In the genomic region with DNA sequence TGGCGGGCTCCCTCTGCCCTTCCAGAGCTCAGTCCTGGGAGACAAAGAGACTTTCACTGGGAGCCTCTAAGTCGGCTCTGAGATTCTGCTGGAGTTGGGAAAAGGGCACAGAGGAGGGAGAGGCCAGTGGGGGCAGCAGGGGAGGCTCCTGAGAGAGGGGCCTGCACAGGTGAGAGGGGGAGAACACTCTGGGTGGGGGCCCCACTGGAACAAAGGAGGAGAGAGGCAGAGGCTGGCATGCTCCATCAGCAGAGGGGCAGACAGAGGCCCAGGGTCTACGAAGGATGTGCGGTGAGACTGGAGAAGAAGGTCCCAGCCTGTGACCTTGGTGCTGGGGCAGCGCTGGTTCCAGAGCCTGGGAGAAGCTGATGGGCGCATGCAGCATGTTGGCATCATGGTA, we compare ENCODE assay signal across 16 cellular contexts. TPM values are rescaled to one million over a fixed set of nuclear protein-coding genes. Genes with fewer than 3 reads are reported as not detected.
DNase-seq lines count a peak whose midpoint lies in the region; ATAC-seq and TF ChIP-seq lines count a peak whose summit lies in the region.
"Had no signal": no experiment of that assay in that cellular context is flagged by ENCODE, and none has a peak within 500 bp of the region (broad histone marks: within the 10 kb centered on the region; RNA-seq: fewer than 3 reads in every experiment).

No MANE protein-coding gene starts in this region.

- no peak for TF ChIP-seq CTCF in CD4-positive, alpha-beta T cell (IDR thresholded peaks at IDR 0.05)
- no peak for TF ChIP-seq CTCF in endodermal cell (conservative IDR thresholded peaks at IDR 0.05)

- H3K4me3 ChIP-seq in BLaER1 (no peak overlapping the region), endodermal cell (ENCODE audit: low read length) (no peak overlapping the region)
- H3K4me3 ChIP-seq: heart right ventricle had no signal

- no peaks in the 10 kb centered on the region for H3K27me3 Mint-ChIP-seq in CD4-positive, alpha-beta T cell
- H3K27me3 Mint-ChIP-seq in activated CD4-positive, alpha-beta memory T cell treated with anti-CD3 and anti-CD28 coated beads for 36 hours, result no peaks in the 10 kb centered on the region
- no peaks in the 10 kb centered on the region for H3K27me3 Mint-ChIP-seq in endodermal cell (ENCODE audit: insufficient read depth)
- H3K27me3 Mint-ChIP-seq: type B pancreatic cell had no signal

- peak overlapping the region; percentile 45; the same call in 1 of the 2 replicates for H3K27ac ChIP-seq in BLaER1
- peak overlapping the region; percentile 96 for H3K27ac ChIP-seq in CD4-positive, alpha-beta T cell (ENCODE audit: low read depth, low read length)
- no peak overlapping the region for H3K27ac ChIP-seq in endodermal cell (ENCODE audit: low read depth, low read length)
- H3K27ac ChIP-seq: brain microvascular endothelial cell had no signal

- H3K36me3 ChIP-seq in BLaER1 (peaks cover 8% of the 10 kb centered on the region; the same call in 1 of the 2 replicates), endodermal cell (ENCODE audit: control insufficient read depth, insufficient read depth, low read length) (peaks cover 26% of the 10 kb centered on the region)
- H3K36me3 ChIP-seq: brain microvascular endothelial cell, heart right ventricle had no signal

- H3K27me3 ChIP-seq in BLaER1 (peaks cover 36% of the 10 kb centered on the region), endodermal cell (ENCODE audit: control insufficient read depth, insufficient read depth, low read length, poor library complexity, severe bottlenecking) (no peaks in the 10 kb centered on the region)
- no peaks in the 10 kb centered on the region for H3K27me3 ChIP-seq in CD4-positive, alpha-beta T cell (ENCODE audit: control insufficient read depth, insufficient read depth, low read length)
- H3K27me3 ChIP-seq: brain microvascular endothelial cell, heart right ventricle had no signal

- H3K4me1 ChIP-seq in BLaER1 (peaks cover 79% of the 10 kb centered on the region), endodermal cell (ENCODE audit: control insufficient read depth, insufficient read depth, low read length) (no peaks in the 10 kb centered on the region)

- H3K27ac Mint-ChIP-seq in CD4-positive, alpha-beta T cell, result peak overlapping the region; percentile 98
- H3K27ac Mint-ChIP-seq in activated CD4-positive, alpha-beta memory T cell treated with anti-CD3 and anti-CD28 coated beads for 36 hours, result peak overlapping the region; percentile 80
- peak overlapping the region; percentile 52 for H3K27ac Mint-ChIP-seq in endodermal cell
- H3K27ac Mint-ChIP-seq: type B pancreatic cell had no signal

- POLR2A ChIA-PET in CD4-positive, alpha-beta T cell (lab: Charles Lee), result interaction anchor here (0.6 to 5.6 kb wide), 4 partner anchors 46 to 102 kb away, joined by 3 to 49 read pairs (median 4); a partner anchor contains a TSS
- POLR2A ChIA-PET in activated CD4-positive, alpha-beta memory T cell treated with anti-CD3 and anti-CD28 coated beads for 36 hours (lab: Charles Lee), result interaction anchor here (1.3 to 5.2 kb wide), 3 partner anchors 10 to 120 kb away, joined by 3 to 37 read pairs (median 6); a partner anchor contains a TSS

- peaks cover 96% of the 10 kb centered on the region for H3K4me1 Mint-ChIP-seq in CD4-positive, alpha-beta T cell (ENCODE audit: low read depth)
- peaks cover 98% of the 10 kb centered on the region for H3K4me1 Mint-ChIP-seq in activated CD4-positive, alpha-beta memory T cell treated with anti-CD3 and anti-CD28 coated beads for 36 hours (ENCODE audit: low read depth)
- peaks cover 8% of the 10 kb centered on the region for H3K4me1 Mint-ChIP-seq in endodermal cell

- peaks cover 99% of the 10 kb centered on the region for H3K36me3 Mint-ChIP-seq in CD4-positive, alpha-beta T cell (ENCODE audit: low read depth)
- H3K36me3 Mint-ChIP-seq in activated CD4-positive, alpha-beta memory T cell treated with anti-CD3 and anti-CD28 coated beads for 36 hours, result peaks cover 43% of the 10 kb centered on the region
- peaks cover 21% of the 10 kb centered on the region for H3K36me3 Mint-ChIP-seq in endodermal cell (ENCODE audit: low read depth)

- no peaks in the 10 kb centered on the region for H3K9me3 ChIP-seq in BLaER1
- no peaks in the 10 kb centered on the region for H3K9me3 ChIP-seq in CD4-positive, alpha-beta T cell (ENCODE audit: control insufficient read depth, low read length)
- no peaks in the 10 kb centered on the region for H3K9me3 ChIP-seq in endodermal cell (ENCODE audit: control insufficient read depth, low read length)
- H3K9me3 ChIP-seq: heart right ventricle had no signal

- intact Hi-C loops in CD4-positive, alpha-beta T cell (cut with DNase I, micrococcal nuclease), result no loop called here
- intact Hi-C loops in activated CD4-positive, alpha-beta memory T cell treated with anti-CD3 and anti-CD28 coated beads for 36 hours (cut with micrococcal nuclease), result no loop called here

- H3K9ac ChIP-seq in BLaER1 (no peak overlapping the region), endodermal cell (ENCODE audit: extremely low read depth, low read length, poor library complexity, severe bottlenecking) (no peak overlapping the region)

- peak overlapping the region; percentile 94 for H3K4me2 ChIP-seq in BLaER1

- CTCF ChIA-PET in CD4-positive, alpha-beta T cell (lab: Charles Lee), result interaction anchor here (4.6 to 4.9 kb wide), 2 partner anchors 17 to 84 kb away, joined by 23 to 32 read pairs; no protein-coding TSS in a partner anchor
- CTCF ChIA-PET in activated CD4-positive, alpha-beta memory T cell treated with anti-CD3 and anti-CD28 coated beads for 36 hours (lab: Charles Lee), result interaction anchor here (1.1 to 17.1 kb wide), 6 partner anchors 10 to 84 kb away, joined by 3 to 253 read pairs (median 20); no protein-coding TSS in a partner anchor

- no peak for ATAC-seq in CD4-positive, alpha-beta T cell (ENCODE audit: poor library complexity)
- ATAC-seq in HG03457 (IDR thresholded peaks at IDR 0.05; ENCODE audit: unreplicated experiment), result no peak
- ATAC-seq: heart right ventricle, right cardiac atrium had no signal

- no peak for DNase-seq in CD4-positive, alpha-beta T cell
- DNase-seq in activated CD4-positive, alpha-beta memory T cell treated with anti-CD3 and anti-CD28 coated beads for 36 hours, result no peak
- DNase-seq in endodermal cell (no peak), NCI-H748 treated with DMSO at 0.1 percent for 48 hours (lab: John Stamatoyannopoulos, UW) (no peak)
- no peak for DNase-seq in stimulated activated CD4-positive, alpha-beta T cell treated with anti-CD3 and anti-CD28 coated beads, Interleukin-2, amount 100 ng/mL, for 24 hours
- DNase-seq: brain microvascular endothelial cell; cortex of kidney; heart right ventricle; NCI-H2107; NCI-H524 treated with DMSO at 0.1 percent for 48 hours; Right ventricle myocardium superior; stimulated activated CD4-positive, alpha-beta T cell treated with anti-CD3 and anti-CD28 coated beads, Interleukin-15, amount 100 ng/mL, for 24 hours had no signal

- WGBS in endodermal cell (ENCODE audit: insufficient coverage in 1 of 2, insufficient read length in 1 of 2), 2 experiments, result 94 to 100% methylated on average over 6 of the region's 6 CpGs

- H3K4me3 Mint-ChIP-seq in CD4-positive, alpha-beta T cell, result peak overlapping the region; percentile 95
- peak overlapping the region; percentile 13 for H3K4me3 Mint-ChIP-seq in activated CD4-positive, alpha-beta memory T cell treated with anti-CD3 and anti-CD28 coated beads for 36 hours
- H3K4me3 Mint-ChIP-seq in endodermal cell, result no peak overlapping the region
- H3K4me3 Mint-ChIP-seq: type B pancreatic cell had no signal

- no peaks in the 10 kb centered on the region for H3K9me3 Mint-ChIP-seq in CD4-positive, alpha-beta T cell
- H3K9me3 Mint-ChIP-seq in activated CD4-positive, alpha-beta memory T cell treated with anti-CD3 and anti-CD28 coated beads for 36 hours, result no peaks in the 10 kb centered on the region
- H3K9me3 Mint-ChIP-seq in endodermal cell, result no peaks in the 10 kb centered on the region
- H3K9me3 Mint-ChIP-seq: type B pancreatic cell had no signal

- peaks cover 85% of the 10 kb centered on the region for H4K20me1 ChIP-seq in BLaER1

RNA-seq across cellular contexts. Expression of a gene that starts 8.9 kb away (rescaled TPM):
- 100 to 1,000 TPM; 480 to 493 TPM for total RNA-seq in CD4-positive, alpha-beta T cell
- total RNA-seq in activated CD4-positive, alpha-beta memory T cell treated with anti-CD3 and anti-CD28 coated beads for 36 hours, result 10 to 100 TPM; 59.3 to 65.6 TPM
- total RNA-seq in endodermal cell, result 10 to 100 TPM; 14.9 to 19.4 TPM
- 9.0 TPM for polyA plus RNA-seq in endodermal cell (2013, experiment 1 of 2)
- 8.9 TPM for polyA plus RNA-seq in endodermal cell (2013, experiment 2 of 2)

RNA-seq across cellular contexts. Expression of a gene that starts 53.4 kb away (rescaled TPM):
- 100 to 1,000 TPM; 303 to 314 TPM for total RNA-seq in CD4-positive, alpha-beta T cell
- total RNA-seq in activated CD4-positive, alpha-beta memory T cell treated with anti-CD3 and anti-CD28 coated beads for 36 hours, result 100 to 1,000 TPM; 284 to 286 TPM
- total RNA-seq in endodermal cell, result 100 to 1,000 TPM; 357 to 427 TPM
- polyA plus RNA-seq in endodermal cell (2013, experiment 1 of 2), result 626 TPM
- polyA plus RNA-seq in endodermal cell (2013, experiment 2 of 2), result 605 TPM

Comparison
In these comparisons a context has a peak if more than half of its experiments do, and no peak if none do; other contexts are left out.
1. RNA of a gene that starts 8.9 kb away (total RNA-seq): 480 to 493 TPM in CD4-positive, alpha-beta T cell; 59.3 to 65.6 TPM in activated CD4-positive, alpha-beta memory T cell treated with anti-CD3 and anti-CD28 coated beads for 36 hours and 14.9 to 19.4 TPM in endodermal cell; every median in the first group is over 4 times any median in the second.
2. Peak in every context shown above with its lines, with median percentiles within 50 percentile points of each other: H3K27ac Mint-ChIP-seq.